Comparison of ENCODE assay signal across 14 cellular contexts in the genomic region with DNA sequence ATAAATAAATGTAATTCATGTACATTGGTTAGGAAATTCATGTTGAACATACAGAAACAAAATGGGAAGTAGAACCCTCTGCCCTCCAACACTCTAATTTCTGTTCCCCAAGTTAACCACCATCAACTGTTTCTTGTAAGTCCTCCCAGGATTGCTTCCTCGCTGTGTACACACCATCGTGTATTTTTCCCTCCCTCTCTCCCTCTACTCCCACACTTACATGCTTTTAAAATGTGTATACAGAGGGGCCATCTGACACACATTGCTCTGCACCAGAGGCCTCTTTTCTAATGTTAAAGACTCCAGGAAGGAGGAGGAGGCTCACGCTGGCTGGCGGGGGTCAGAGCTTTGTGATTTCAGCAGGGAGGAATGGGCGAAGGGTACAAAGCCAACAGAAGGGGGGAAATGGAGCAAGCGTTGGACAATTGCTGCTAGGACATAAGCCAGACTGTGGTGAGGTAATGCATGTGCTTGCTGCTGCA. TPM values are rescaled to one million over a fixed set of nuclear protein-coding genes. Genes with fewer than 3 reads are reported as not detected.
DNase-seq lines count a peak whose midpoint lies in the region; ATAC-seq and TF ChIP-seq lines count a peak whose summit lies in the region.
"Had no signal": no experiment of that assay in that cellular context is flagged by ENCODE, and none has a peak within 500 bp of the region (broad histone marks: within the 10 kb centered on the region; RNA-seq: fewer than 3 reads in every experiment).

No MANE protein-coding gene starts in this region.

- H3K14ac ChIP-seq in trophoblast cell (ENCODE audit: low read length): no peak overlapping the region

- no CpG with 5 or more reads among the region's 6 CpGs for WGBS in trophoblast cell (ENCODE audit: extremely low coverage, insufficient coverage, insufficient read length)

- H2BK5ac ChIP-seq in trophoblast cell (ENCODE audit: low read depth, low read length, poor library complexity): no peak overlapping the region

- no peak overlapping the region for H4K12ac ChIP-seq in trophoblast cell (ENCODE audit: low read depth, low read length)

- H3K4me2 ChIP-seq in trophoblast cell (ENCODE audit: low read length): peak overlapping the region; percentile 16

- H3K9ac ChIP-seq in trophoblast cell (ENCODE audit: low read length): no peak overlapping the region

- peak; percentile 95 for DNase-seq in GF-D8 (lab: John Stamatoyannopoulos, UW)
- DNase-seq in NOMO-1 treated with DMSO at 0.1 percent for 48 hours (lab: John Stamatoyannopoulos, UW; ENCODE audit: unreplicated experiment): peak; percentile 84
- DNase-seq in fibroblast of pulmonary artery (ENCODE audit: low read depth): peak; percentile 88
- DNase-seq in trophoblast cell: no peak
- no peak for DNase-seq in central memory CD4-positive, alpha-beta T cell
- DNase-seq in COLO829 (ENCODE audit: low spot score): no peak
- no peak for DNase-seq in anterior cingulate cortex (lab: John Stamatoyannopoulos, UW)
- DNase-seq: colonic mucosa; naive B cell; NCI-H1092; NK-92 treated with Interleukin-12 subunit alpha and Interleukin-12 subunit beta, amount 100 ng/mL, for 24 hours; stimulated activated CD4-positive, alpha-beta T cell treated with anti-CD3 and anti-CD28 coated beads, Interleukin-1b, Interleukin-23, amount 100 ng/mL, for 48 hours had no signal

- H3K27ac ChIP-seq in trophoblast cell (ENCODE audit: low read depth, low read length): peak overlapping the region; percentile 54
- H3K27ac ChIP-seq: colonic mucosa, suprapubic skin had no signal

- no peak overlapping the region for H2AFZ ChIP-seq in trophoblast cell (ENCODE audit: insufficient read depth, low read length, poor library complexity)

- no peaks in the 10 kb centered on the region for H3K27me3 ChIP-seq in trophoblast cell (ENCODE audit: insufficient read depth, low read length)
- H3K27me3 ChIP-seq: colonic mucosa, suprapubic skin had no signal

- no peak overlapping the region for H2BK12ac ChIP-seq in trophoblast cell (ENCODE audit: low read length)

- no peaks in the 10 kb centered on the region for H3K9me3 ChIP-seq in trophoblast cell (ENCODE audit: insufficient read depth, low read depth, low read length)
- H3K9me3 ChIP-seq: colonic mucosa, suprapubic skin had no signal

- no peak overlapping the region for H3K4me3 ChIP-seq in fibroblast of pulmonary artery (replicated peaks; ENCODE audit: low read depth, low read length)
- H3K4me3 ChIP-seq in trophoblast cell (ENCODE audit: low read depth, low read length): no peak overlapping the region
- H3K4me3 ChIP-seq: colonic mucosa, suprapubic skin had no signal

- ATAC-seq in GM18870 (IDR thresholded peaks at IDR 0.05; ENCODE audit: unreplicated experiment): no peak

- no peak overlapping the region for H2BK120ac ChIP-seq in trophoblast cell (ENCODE audit: insufficient read depth, low read length, poor library complexity)

- no peak overlapping the region for H3K4ac ChIP-seq in trophoblast cell (ENCODE audit: low read depth, low read length)

- peaks cover 8% of the 10 kb centered on the region for H3K79me2 ChIP-seq in trophoblast cell (ENCODE audit: control insufficient read depth, insufficient read depth, low read length, poor library complexity)

- H3K36me3 ChIP-seq in trophoblast cell (ENCODE audit: control insufficient read depth in 1 of 2, insufficient read depth in 2 of 2, low read length in 2 of 2): no peaks in the 10 kb centered on the region
- H3K36me3 ChIP-seq: colonic mucosa, suprapubic skin had no signal

- TF ChIP-seq CTCF in fibroblast of pulmonary artery (IDR thresholded peaks at IDR 0.05; ENCODE audit: low read length, missing control alignments): no peak

- H3K4me1 ChIP-seq in trophoblast cell (ENCODE audit: control insufficient read depth in 1 of 2, insufficient read depth in 2 of 2, low read length in 2 of 2): peaks cover 26 to 34% of the 10 kb centered on the region in 2 experiments

- peaks cover 14% of the 10 kb centered on the region for H3K79me1 ChIP-seq in trophoblast cell (ENCODE audit: low read length)

- H3K18ac ChIP-seq in trophoblast cell (ENCODE audit: low read length): no peak overlapping the region

- H2AK5ac ChIP-seq in trophoblast cell (ENCODE audit: low read length): no peak overlapping the region

- peak overlapping the region; percentile 26 for H4K91ac ChIP-seq in trophoblast cell (ENCODE audit: low read depth, low read length)

- no peak overlapping the region for H3K23ac ChIP-seq in trophoblast cell (ENCODE audit: low read length)

- peak overlapping the region; percentile 32 for H4K8ac ChIP-seq in trophoblast cell (ENCODE audit: low read depth, low read length)

RNA-seq across cellular contexts. Expression of a gene that starts 1.9 kb away (rescaled TPM):
- polyA plus RNA-seq in trophoblast cell (2013): 26.1 and 27.4 TPM in 2 replicates

RNA-seq across cellular contexts. Expression of a gene that starts 29.4 kb away (rescaled TPM):
- 275 TPM in 2 replicates for polyA plus RNA-seq in trophoblast cell (2013)

RNA-seq across cellular contexts. Expression of a gene that starts 32.7 kb away (rescaled TPM):
- polyA plus RNA-seq in trophoblast cell (2013): not detected in 2 replicates

RNA-seq across cellular contexts. Expression of a gene that starts 48.1 kb away (rescaled TPM):
- polyA plus RNA-seq in trophoblast cell (2013): 0.22 and 0.28 TPM in 2 replicates

Comparison
In these comparisons a context has a peak if more than half of its experiments do, and no peak if none do; other contexts are left out.
1. DNase-seq: peak in GF-D8 (single experiment), NOMO-1 treated with DMSO at 0.1 percent for 48 hours (single experiment) and fibroblast of pulmonary artery (single experiment); none in trophoblast cell (0 of 2), central memory CD4-positive, alpha-beta T cell (single experiment), COLO829 (single experiment) and anterior cingulate cortex (0 of 58).